Comparison of ENCODE assay signal across 10 cellular contexts in the genomic region with DNA sequence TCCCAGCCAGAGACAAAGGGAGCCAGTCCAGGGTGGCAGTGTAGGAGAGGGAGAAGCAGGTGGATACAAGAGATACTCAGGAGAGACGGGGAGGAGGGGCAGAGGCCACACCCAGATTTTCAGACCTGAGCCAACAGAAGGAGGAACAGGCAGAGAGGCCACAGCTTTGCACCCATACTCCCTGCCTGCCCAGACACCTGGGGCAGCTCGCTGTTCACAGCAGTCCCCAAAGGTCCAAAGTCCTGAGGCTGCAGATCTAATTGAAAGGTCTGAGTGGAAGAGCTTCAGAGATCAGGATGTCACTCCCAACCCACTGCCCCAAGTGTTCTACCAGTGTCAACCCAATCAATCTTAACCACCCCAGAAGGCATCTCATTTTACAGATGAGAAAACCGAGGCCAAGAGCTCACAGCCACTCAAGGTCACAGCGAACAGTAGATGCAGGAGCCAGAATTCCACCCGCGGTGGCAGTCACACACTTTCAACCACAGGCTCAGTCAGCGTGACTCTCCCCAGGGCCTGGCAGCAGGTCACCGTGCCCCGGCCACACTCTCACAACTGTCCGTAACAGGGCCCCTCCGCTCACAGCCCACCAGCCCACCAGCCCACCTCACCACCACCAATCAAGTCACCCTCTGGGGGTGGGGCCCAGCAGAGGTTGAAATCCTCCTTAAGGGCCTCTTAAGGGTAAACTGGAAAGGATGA. TPM values are rescaled to one million over a fixed set of nuclear protein-coding genes. Genes with fewer than 3 reads are reported as not detected.
A peak's percentile ranks its signal among the peaks of the same experiment; 100 is the strongest.
DNase-seq lines count a peak whose midpoint lies in the region; ATAC-seq, FAIRE-seq and TF ChIP-seq lines count a peak whose summit lies in the region.
"Had no signal": no experiment of that assay in that cellular context is flagged by ENCODE, and none has a peak within 500 bp of the region (broad histone marks: within the 10 kb centered on the region; RNA-seq: fewer than 3 reads in every experiment).

No MANE protein-coding gene starts in this region.

- no peak overlapping the region for H3K9ac ChIP-seq in GM12878 (ENCODE audit: control insufficient read depth, insufficient read depth, low read length)

- 0 out of 2 replicates have a peak overlapping the region, but pooled peaks have one; percentile 7 for H3K4me2 ChIP-seq in GM12878 (ENCODE audit: control insufficient read depth, insufficient read depth)

- no peak for TF ChIP-seq EP300 in GM12878 (IDR thresholded peaks at IDR 0.05; ENCODE audit: borderline replicate concordance in 1 of 2, control insufficient read depth in 1 of 2, low read depth in 2 of 2, low read length in 2 of 2)

- H3K27me3 ChIP-seq in left ventricle myocardium inferior (ENCODE audit: low read depth): no peaks in the 10 kb centered on the region
- 0 out of 4 replicates have a peak, but pooled peaks cover 0 to 4% of the 10 kb centered on the region in 2 experiments for H3K27me3 ChIP-seq in GM12878 (replicated peaks in 1 of 2; ENCODE audit: control insufficient read depth in 2 of 2, insufficient read depth in 2 of 2, low read length in 1 of 2)
- H3K27me3 ChIP-seq in muscle layer of duodenum (ENCODE audit: low read depth, low read length): no peaks in the 10 kb centered on the region
- H3K27me3 ChIP-seq in uterus: no peaks in the 10 kb centered on the region

- no peaks in the 10 kb centered on the region for H4K20me1 ChIP-seq in GM12878 (ENCODE audit: control insufficient read depth, insufficient read depth)

- POLR2A ChIA-PET in GM12878 (lab: Charles Lee): no interaction called here

- no peak overlapping the region for H3K4me3 ChIP-seq in left ventricle myocardium inferior
- no peak overlapping the region for H3K4me3 ChIP-seq in GM12878
- H3K4me3 ChIP-seq in muscle layer of duodenum (ENCODE audit: low read depth in 1 of 2, low read length in 2 of 2): peak overlapping the region; percentile 7 to 21
- no peak overlapping the region for H3K4me3 ChIP-seq in uterus

- H3K27ac ChIP-seq in left ventricle myocardium inferior (replicated peaks): peak overlapping the region; percentile 88
- H3K27ac ChIP-seq in GM12878 (ENCODE audit: control insufficient read depth, insufficient read depth): no peak overlapping the region
- H3K27ac ChIP-seq in muscle layer of duodenum (ENCODE audit: low read length): peak overlapping the region; percentile 64
- peak overlapping the region; percentile 93 to 95 for H3K27ac ChIP-seq in uterus

- in situ Hi-C loops in GM12878 (cut with MboI): no loop called here

- ATAC-seq in left ventricle myocardium superior: no peak
- peak; percentile 67 for ATAC-seq in GM12878
- ATAC-seq in left cardiac atrium: no peak

- SMC1A ChIA-PET in GM12878 (lab: Charles Lee; ENCODE audit: uncharacterized antibody, unreplicated experiment): interaction anchor here (1.5 kb wide), 1 partner anchor 16 kb away, joined by 5 read pairs; no protein-coding TSS in a partner anchor

- TF ChIP-seq RAD21 in GM12878 (IDR thresholded peaks at IDR 0.05; ENCODE audit: insufficient read depth, low read depth, low read length): 0 out of 2 replicates have a peak, but pooled peaks have one; percentile 9

- TF ChIP-seq CTCF in left ventricle myocardium inferior (IDR thresholded peaks at IDR 0.05; ENCODE audit: borderline replicate concordance) (no peak), GM12878 (IDR thresholded peaks at IDR 0.05 in 2 of 3, conservative IDR thresholded peaks at IDR 0.05 in 1 of 3; ENCODE audit: control insufficient read depth in 2 of 3, extremely low read depth in 1 of 3, insufficient read depth in 1 of 3, low read depth in 3 of 3, low read length in 3 of 3) (no peak), uterus (IDR thresholded peaks at IDR 0.05) (no peak)

- H3K79me2 ChIP-seq in GM12878 (ENCODE audit: control insufficient read depth, insufficient read depth, low read length): no peaks in the 10 kb centered on the region

- CTCF ChIA-PET in GM12878 (lab: Yijun Ruan, JAX): interaction anchor here (0.9 to 2.4 kb wide), 4 partner anchors 11 to 162 kb away, joined by 3 to 7 read pairs (median 4); no protein-coding TSS in a partner anchor

- FAIRE-seq in GM12878 (lab: Jason Lieb, UNC): no peak

- DNase-seq in left ventricle myocardium inferior: peak; percentile 12
- DNase-seq in left ventricle myocardium superior: no peak
- DNase-seq in GM12878 (ENCODE audit: low read depth, low spot score): no peak
- peak in 1 of 2 donors; percentile 27 for DNase-seq in uterus
- DNase-seq in glomerular visceral epithelial cell (ENCODE audit: extremely low spot score): no peak
- DNase-seq in dermis blood vessel endothelial cell: no peak
- DNase-seq in left cardiac atrium: no peak
- DNase-seq: activated naive CD4-positive, alpha-beta T cell; DMS79 had no signal

- TF ChIP-seq POLR2A in GM12878 (IDR thresholded peaks at IDR 0.05; ENCODE audit: low read depth, low read length): no peak
- no peak for TF ChIP-seq POLR2A in uterus (IDR thresholded peaks at IDR 0.05)

- intact Hi-C loops in left ventricle myocardium inferior (cut with micrococcal nuclease) (no loop called here), left ventricle myocardium superior (cut with micrococcal nuclease) (no loop called here), GM12878 (cut with micrococcal nuclease; ENCODE audit: unreplicated experiment) (no loop called here), uterus (cut with DNase I; ENCODE audit: low total_unique reads) (no loop called here), left cardiac atrium (cut with DNase I) (no loop called here)

- BruUV-seq in GM12878 (replicated peaks; lab: Mats Ljungman, UMichigan): no TSS peak

- 19% methylated on average over 11 of the region's 11 CpGs for WGBS in GM12878 (ENCODE audit: insufficient coverage, insufficient replicate concordance, low lambda C conversion rate, missing lambda C conversion rate)

- H3K4me1 ChIP-seq in left ventricle myocardium inferior (peaks cover 100% of the 10 kb centered on the region), GM12878 (ENCODE audit: control insufficient read depth, insufficient read depth, low read length) (peaks cover 8% of the 10 kb centered on the region; the same call in 1 of the 2 replicates), muscle layer of duodenum (ENCODE audit: control insufficient read depth in 1 of 2, insufficient read depth in 2 of 2, low read length in 2 of 2) (peaks cover 36 to 94% of the 10 kb centered on the region in 2 donors), uterus (peaks cover 16 to 56% of the 10 kb centered on the region in 2 donors)

- H3K36me3 ChIP-seq in left ventricle myocardium inferior (no peaks in the 10 kb centered on the region), GM12878 (ENCODE audit: control insufficient read depth in 2 of 2, insufficient read depth in 2 of 2, low read length in 1 of 2) (no peaks in the 10 kb centered on the region), muscle layer of duodenum (ENCODE audit: control insufficient read depth in 1 of 2, insufficient read depth in 2 of 2, low read length in 2 of 2) (peaks cover 0 to 6% of the 10 kb centered on the region in 2 donors), uterus (no peaks in the 10 kb centered on the region)

- RAD21 ChIA-PET in GM12878 (lab: Charles Lee; ENCODE audit: unreplicated experiment): interaction anchor here (1.5 kb wide), 1 partner anchor 36 kb away, joined by 5 read pairs; no protein-coding TSS in a partner anchor

- H2AFZ ChIP-seq in GM12878 (ENCODE audit: control insufficient read depth, low read depth, low read length): no peak overlapping the region

- H3K9me3 ChIP-seq in left ventricle myocardium inferior (replicated peaks) (no peaks in the 10 kb centered on the region), GM12878 (replicated peaks; ENCODE audit: control insufficient read depth, insufficient read depth, low read length) (no peaks in the 10 kb centered on the region), muscle layer of duodenum (ENCODE audit: control insufficient read depth in 1 of 2, low read length in 2 of 2) (no peaks in the 10 kb centered on the region), uterus (no peaks in the 10 kb centered on the region)

TF ChIP-seq in GM12878, 131 proteins besides CTCF, POLR2A, EP300 and RAD21:
- TF ChIP-seq TCF3 (IDR thresholded peaks at IDR 0.05; ENCODE audit: borderline replicate concordance, insufficient read depth, low read depth, low read length) (no peak), POLR2AphosphoS2 (IDR thresholded peaks at IDR 0.05; ENCODE audit: low read depth, low read length) (no peak), IKZF1 (conservative IDR thresholded peaks at IDR 0.05) (no peak), ESRRA (IDR thresholded peaks at IDR 0.05; ENCODE audit: low read length) (0 out of 2 replicates have a peak, but pooled peaks have one; percentile 62), TCF7 (IDR thresholded peaks at IDR 0.05; ENCODE audit: borderline replicate concordance) (no peak), NR2F1 (conservative IDR thresholded peaks at IDR 0.05) (0 out of 2 replicates have a peak, but pooled peaks have one; percentile 17)

RNA-seq across cellular contexts. Expression of a gene that starts 33.4 kb away (rescaled TPM):
- 75.4 TPM for total RNA-seq in left ventricle myocardium inferior
- total RNA-seq in left ventricle myocardium superior: 90.5 TPM
- 9.5 and 9.9 TPM in 2 replicates for total RNA-seq in GM12878 (2013; cell fraction: nucleolus; rRNA removed)
- total RNA-seq in GM12878 (2014; rRNA removed): 2.2 and 3.3 TPM in 2 replicates
- total RNA-seq in GM12878 (2014; rRNA removed; fragmentation: Illumina TruSeq; extraction: Trizol): 1.2 and 1.9 TPM in 2 replicates
- total RNA-seq in GM12878 (2021): 3.8 and 5.7 TPM in 2 replicates
- polyA plus RNA-seq in GM12878 (2011; ENCODE audit: low read depth): 0.75 TPM
- 18.5 and 39.4 TPM in 2 replicates for polyA plus RNA-seq in GM12878 (2011; rRNA removed)
- polyA plus RNA-seq in GM12878 (2011; cell fraction: cytosol; rRNA removed): 38.6 and 49.2 TPM in 2 replicates
- 44.2 and 85.1 TPM in 2 replicates for polyA plus RNA-seq in GM12878 (2011; cell fraction: nucleus; rRNA removed)
- 2.0 and 3.2 TPM in 2 replicates for polyA plus RNA-seq in GM12878 (2012)
- 2.4 and 5.0 TPM in 2 replicates for polyA plus RNA-seq in GM12878 (2014; fragmentation: Illumina TruSeq; extraction: Trizol)
- under 1 TPM; 0.14 to 0.51 TPM for polyA plus RNA-seq in GM12878 (2014; fragmentation: Nextera tagmentation; extraction: Ambion mirVana)
- polyA plus RNA-seq in GM12878 (2014; rRNA removed): 2.8 and 3.1 TPM in 2 replicates
- polyA plus RNA-seq in GM12878 (2016; fragmentation: Nextera tagmentation; extraction: Ambion mirVana): 1 to 10 TPM; 3.0 to 3.1 TPM
- polyA minus RNA-seq in GM12878 (2011; rRNA and poly(A)+ RNA removed): 44.8 and 47.7 TPM in 2 replicates
- 39.7 and 40.4 TPM in 2 replicates for polyA minus RNA-seq in GM12878 (2011; cell fraction: cytosol; rRNA and poly(A)+ RNA removed)
- polyA minus RNA-seq in GM12878 (2011; cell fraction: nucleus; rRNA and poly(A)+ RNA removed): 21.0 and 44.7 TPM in 2 replicates
- total RNA-seq in uterus: 100 to 1,000 TPM; 147 to 538 (median 343) TPM
- 233 and 441 TPM in 2 replicates for total RNA-seq in dermis blood vessel endothelial cell
- total RNA-seq in left cardiac atrium: 100 to 1,000 TPM; 160 to 319 TPM

Comparison
In these comparisons a context has a peak if more than half of its experiments do, and no peak if none do; other contexts are left out.
1. H3K4me3 ChIP-seq: peak in muscle layer of duodenum (2 of 2); none in left ventricle myocardium inferior (single experiment), GM12878 (single experiment) and uterus (0 of 2).